Comparison of ENCODE assay signal across 17 cellular contexts in the genomic region with DNA sequence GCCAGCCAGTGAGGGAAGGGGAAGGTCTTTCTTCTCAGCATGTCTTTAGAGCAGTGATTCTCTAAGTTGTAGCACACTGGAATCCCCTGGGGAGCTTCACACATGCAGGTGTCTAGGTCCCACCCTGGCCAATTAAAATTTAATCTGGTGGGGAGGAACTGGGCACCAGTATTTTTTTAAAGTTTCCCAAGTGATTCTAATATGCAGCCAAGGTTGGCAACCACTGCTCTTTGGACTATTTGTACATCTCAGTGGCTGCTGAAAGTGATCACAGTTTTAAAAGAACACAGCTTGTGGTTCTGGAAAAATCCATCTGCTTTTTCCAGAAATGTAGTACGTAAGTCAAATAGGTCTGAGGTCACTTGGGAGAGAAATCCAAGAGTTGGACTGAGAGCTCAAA.
"Had no signal": no experiment of that assay in that cellular context is flagged by ENCODE, and none has a peak within 500 bp of the region (broad histone marks: within the 10 kb centered on the region; RNA-seq: fewer than 3 reads in every experiment).

No MANE protein-coding gene starts in this region.

- FAIRE-seq: kidney had no signal

- H3K9me3 ChIP-seq: breast epithelium, lower lobe of right lung, prostate gland, stomach, uterus had no signal

- ATAC-seq: activated CD4-positive, alpha-beta T cell treated with anti-CD3 and anti-CD28 coated beads for 36 hours; lower lobe of right lung had no signal

- H3K27me3 ChIP-seq: breast epithelium, stomach, uterus had no signal

- H3K27ac ChIP-seq: breast epithelium, lower lobe of right lung, prostate gland, stomach had no signal

- H3K36me3 ChIP-seq: breast epithelium, lower lobe of right lung, prostate gland, stomach, uterus had no signal

- H3K4me1 ChIP-seq: prostate gland had no signal

- DNase-seq: activated CD4-positive, alpha-beta memory T cell treated with anti-CD3 and anti-CD28 coated beads, Interleukin-2, amount 10 ng/mL, durations not matched to agents 7 days and 5 days; activated CD4-positive, alpha-beta T cell treated with anti-CD3 and anti-CD28 coated beads for 36 hours; activated gamma-delta T cell; activated naive CD8-positive, alpha-beta T cell treated with anti-CD3 and anti-CD28 coated beads for 36 hours; activated T-cell treated with anti-CD3 and anti-CD28 coated beads, Interleukin-2, amount 50 U/mL, for 48 hours; amygdala; endodermal cell; hippocampal formation; kidney; lower lobe of right lung; stimulated activated CD4-positive, alpha-beta T cell treated with anti-CD3 and anti-CD28 coated beads, Interleukin-12 subunit alpha, Interleukin-12 subunit beta, amount 100 ng/mL, for 4 hours; stimulated activated CD4-positive, alpha-beta T cell treated with anti-CD3 and anti-CD28 coated beads, Interleukin-2, amount 100 ng/mL, for 24 hours; stomach; T-helper 2 cell; uterus had no signal

- H3K4me3 ChIP-seq: breast epithelium, lower lobe of right lung, prostate gland, stomach, uterus had no signal
